8 cellular contexts compared by ENCODE assay signal in genomic region chr19:57578487-57579205, GRCh38. TPM values are rescaled to one million over a fixed set of nuclear protein-coding genes. Genes with fewer than 3 reads are reported as not detected.
DNase-seq lines count a peak whose midpoint lies in the region; ATAC-seq and TF ChIP-seq lines count a peak whose summit lies in the region.

ZNF416 (minus strand) TSS chr19:57578911; CDS start chr19:57578704, 207 bp downstream.

- peaks cover 27% of the 10 kb centered on the region for H3K4me1 Mint-ChIP-seq in activated T-cell treated with anti-CD3 and anti-CD28 coated beads, Interleukin-2, amount 50 U/mL, for 24 hours (ENCODE audit: low read depth)

- peak; percentile 99 for DNase-seq in DMS53 (lab: John Stamatoyannopoulos, UW)
- peak; percentile 90 for DNase-seq in OCI-M2 (lab: John Stamatoyannopoulos, UW; ENCODE audit: unreplicated experiment)
- peak; percentile 92 for DNase-seq in activated T-cell treated with anti-CD3 and anti-CD28 coated beads, Interleukin-2, amount 50 U/mL, for 24 hours
- peak; percentile 84 to 92 for DNase-seq in stimulated activated CD8-positive, alpha-beta memory T cell treated with anti-CD3 and anti-CD28 coated beads, Interleukin-4, amount 100 ng/mL, for 4 hours (ENCODE audit: low read depth in 2 of 2, low spot score in 1 of 2)

- peak within 1 kb of the TSS; percentile 70 to 78 for H3K9ac ChIP-seq in mucosa of rectum (ENCODE audit: low read depth in 1 of 2, low read length in 2 of 2)

- H3K4me3 ChIP-seq in esophagus (ENCODE audit: low read depth in 1 of 2, low read length in 2 of 2) (peak within 1 kb of the TSS; percentile 77 to 89), mucosa of rectum (ENCODE audit: low read length in 2 of 2) (peak within 1 kb of the TSS; percentile 79 to 92)

- TF ChIP-seq RAD21 in Ishikawa (IDR thresholded peaks at IDR 0.05; ENCODE audit: low read depth), result peak; percentile 34; the same call in 1 of the 2 replicates

- TF ChIP-seq EP300 in Ishikawa (IDR thresholded peaks at IDR 0.05; ENCODE audit: borderline replicate concordance), result peak; percentile 7; the same call in 1 of the 2 replicates

- peaks cover 77% of the 10 kb centered on the region for H3K36me3 Mint-ChIP-seq in activated T-cell treated with anti-CD3 and anti-CD28 coated beads, Interleukin-2, amount 50 U/mL, for 24 hours (ENCODE audit: low read depth)

- H3K27ac Mint-ChIP-seq in activated T-cell treated with anti-CD3 and anti-CD28 coated beads, Interleukin-2, amount 50 U/mL, for 24 hours, result peak within 1 kb of the TSS; percentile 57

- H3K4me3 Mint-ChIP-seq in activated T-cell treated with anti-CD3 and anti-CD28 coated beads, Interleukin-2, amount 50 U/mL, for 24 hours, result peak within 1 kb of the TSS; percentile 80

- H3K27me3 Mint-ChIP-seq in activated T-cell treated with anti-CD3 and anti-CD28 coated beads, Interleukin-2, amount 50 U/mL, for 24 hours, result no peaks in the 10 kb centered on the region

- H3K27me3 ChIP-seq in esophagus (ENCODE audit: control insufficient read depth in 1 of 2, insufficient read depth in 2 of 2, low read length in 2 of 2) (no peaks in the 10 kb centered on the region), mucosa of rectum (ENCODE audit: control insufficient read depth in 2 of 2, insufficient read depth in 2 of 2, low read length in 2 of 2) (no peaks in the 10 kb centered on the region)

- H3K27ac ChIP-seq in esophagus (ENCODE audit: low read depth in 2 of 2, low read length in 1 of 2) (peak within 1 kb of the TSS; percentile 69 to 90), mucosa of rectum (ENCODE audit: low read depth in 2 of 2, low read length in 2 of 2) (peak within 1 kb of the TSS; percentile 27 to 70)

- H3K4me1 ChIP-seq in esophagus (ENCODE audit: control insufficient read depth in 2 of 2, insufficient read depth in 2 of 2, low read length in 1 of 2) (peaks cover 7 to 10% of the 10 kb centered on the region in 2 donors), mucosa of rectum (ENCODE audit: control insufficient read depth in 2 of 2, insufficient read depth in 2 of 2, low read length in 2 of 2) (peaks cover 7 to 8% of the 10 kb centered on the region in 2 donors)

- peaks cover 67% of the 10 kb centered on the region for H3K9me3 Mint-ChIP-seq in activated T-cell treated with anti-CD3 and anti-CD28 coated beads, Interleukin-2, amount 50 U/mL, for 24 hours

- WGBS in esophagus, 2 donors, result 0 to 1% methylated on average over 52 to 62 of the region's 62 CpGs

- H3K9me3 ChIP-seq in esophagus (ENCODE audit: control insufficient read depth in 2 of 2, insufficient read depth in 1 of 2, low read depth in 1 of 2, low read length in 1 of 2) (peaks cover 23 to 44% of the 10 kb centered on the region in 2 donors), mucosa of rectum (ENCODE audit: control insufficient read depth in 2 of 2, low read length in 2 of 2) (peaks cover 26 to 32% of the 10 kb centered on the region in 2 donors)

- H3K36me3 ChIP-seq in esophagus (ENCODE audit: control insufficient read depth in 2 of 2, insufficient read depth in 2 of 2, low read length in 1 of 2) (peaks cover 22 to 26% of the 10 kb centered on the region in 2 donors), mucosa of rectum (ENCODE audit: control insufficient read depth in 2 of 2, insufficient read depth in 2 of 2, low read length in 2 of 2) (peaks cover 23 to 36% of the 10 kb centered on the region in 2 donors)

- peak; percentile 91 for ATAC-seq in GM21619 (IDR thresholded peaks at IDR 0.05; ENCODE audit: unreplicated experiment)

TF ChIP-seq in Ishikawa, 13 proteins besides CTCF, POLR2A, EP300 and RAD21:
- TF ChIP-seq TEAD4 (IDR thresholded peaks at IDR 0.05) (no peak), TAF1 (IDR thresholded peaks at IDR 0.05; ENCODE audit: low read depth) (peak; percentile 48; the same call in 1 of the 2 replicates), FOXM1 (IDR thresholded peaks at IDR 0.05; ENCODE audit: borderline replicate concordance, low read depth) (no peak), MAX (IDR thresholded peaks at IDR 0.05) (peak; percentile 71; the same call in 1 of the 2 replicates), REST (IDR thresholded peaks at IDR 0.05; ENCODE audit: low read depth) (no peak), YY1 (IDR thresholded peaks at IDR 0.05; ENCODE audit: low read depth) (peak; percentile 43; the same call in 1 of the 2 replicates), TCF12 (IDR thresholded peaks at IDR 0.05; ENCODE audit: low read depth) (peak; percentile 30; the same call in 1 of the 2 replicates)

RNA-seq across cellular contexts. Expression of gene ZNF416, which starts in this region (rescaled TPM):
- polyA plus RNA-seq in esophagus, result 1 to 10 TPM; 2.3 to 3.7 TPM

Comparison
In these comparisons a context has a peak if more than half of its experiments do, and no peak if none do; other contexts are left out.
1. Peak in every context shown above with its lines: DNase-seq, ATAC-seq, H3K4me3 ChIP-seq and H3K27ac ChIP-seq.